15 cellular contexts compared by ENCODE assay signal in genomic region chr12:108605000-108605689, GRCh38. TPM values are rescaled to one million over a fixed set of nuclear protein-coding genes. Genes with fewer than 3 reads are reported as not detected.
A peak's percentile ranks its signal among the peaks of the same experiment; 100 is the strongest.
DNase-seq lines count a peak whose midpoint lies in the region; ATAC-seq, FAIRE-seq and TF ChIP-seq lines count a peak whose summit lies in the region.
"Had no signal": no experiment of that assay in that cellular context is flagged by ENCODE, and none has a peak within 500 bp of the region (broad histone marks: within the 10 kb centered on the region; RNA-seq: fewer than 3 reads in every experiment).

No MANE protein-coding gene starts in this region.

- no peak for TF ChIP-seq RAD21 in HepG2 (CRISPR knock-in tag; IDR thresholded peaks at IDR 0.05)

- H4K20me1 ChIP-seq in astrocyte (ENCODE audit: insufficient read depth, low read length) (no peaks in the 10 kb centered on the region), HepG2 (ENCODE audit: insufficient read depth, low read length) (no peaks in the 10 kb centered on the region)

- 49% methylated on average over 3 of the region's 3 CpGs for WGBS in HepG2 (ENCODE audit: low lambda C conversion rate)
- no CpG with 5 or more reads among the region's 3 CpGs for WGBS in mesendoderm (ENCODE audit: extremely low coverage, insufficient coverage, low lambda C conversion rate)

- H2BK120ac ChIP-seq in mesendoderm (ENCODE audit: low read depth, low read length) = no peak overlapping the region

- no peak overlapping the region for H3K23ac ChIP-seq in mesendoderm (ENCODE audit: low read length)

- TF ChIP-seq POLR2A in HepG2 (IDR thresholded peaks at IDR 0.05; ENCODE audit: insufficient read depth in 1 of 2, low read depth in 2 of 2, low read length in 2 of 2) = no peak

- no peak overlapping the region for H3K56ac ChIP-seq in mesendoderm (ENCODE audit: low read length)

- no peaks in the 10 kb centered on the region for H3K79me1 ChIP-seq in mesendoderm (ENCODE audit: low read length)

- TF ChIP-seq EP300 in HepG2 (IDR thresholded peaks at IDR 0.05; ENCODE audit: low read depth in 2 of 2, low read length in 2 of 2) (0 out of 4 replicates have a peak, but pooled peaks of 1 of the 2 experiments have one; percentile 51), HepG2 (CRISPR knock-in tag; IDR thresholded peaks at IDR 0.05; ENCODE audit: borderline replicate concordance) (no peak)

- no peak overlapping the region for H3K27ac Mint-ChIP-seq in astrocyte (ENCODE audit: unreplicated experiment)

- peaks cover 6% of the 10 kb centered on the region for H3K4me1 Mint-ChIP-seq in astrocyte (ENCODE audit: low read depth, unreplicated experiment)
- H3K4me1 Mint-ChIP-seq: CD4-positive, alpha-beta memory T cell had no signal

- no peak overlapping the region for H4K5ac ChIP-seq in mesendoderm (ENCODE audit: low read length)

- no peak overlapping the region for H3K4ac ChIP-seq in mesendoderm (ENCODE audit: low read depth, low read length)

- no peak overlapping the region for H3K4me3 ChIP-seq in astrocyte (ENCODE audit: insufficient read depth, low read depth, low read length)
- no peak overlapping the region for H3K4me3 ChIP-seq in HepG2 (replicated peaks in 1 of 3; ENCODE audit: insufficient read depth in 1 of 3, low read depth in 2 of 3, low read length in 3 of 3)
- H3K4me3 ChIP-seq in mesendoderm (ENCODE audit: low read length) = no peak overlapping the region
- H3K4me3 ChIP-seq: body of pancreas, hepatocyte, left ventricle myocardium inferior, thyroid gland had no signal

- no TSS peak for BruUV-seq in HepG2 (replicated peaks; lab: Mats Ljungman, UMichigan)

- peaks cover 7% of the 10 kb centered on the region for H3K27me3 Mint-ChIP-seq in astrocyte (ENCODE audit: low read depth, unreplicated experiment)
- H3K27me3 Mint-ChIP-seq: CD4-positive, alpha-beta memory T cell had no signal

- H3K27me3 ChIP-seq in astrocyte (ENCODE audit: insufficient read depth, low read length) (no peaks in the 10 kb centered on the region), HepG2 (ENCODE audit: control insufficient read depth in 1 of 2, insufficient read depth in 2 of 2, low read length in 2 of 2) (peaks cover 3 to 13% of the 10 kb centered on the region in 2 experiments; a peak in 2 of 5 replicates), mesendoderm (ENCODE audit: insufficient read depth, low read length, poor library complexity) (no peaks in the 10 kb centered on the region)
- H3K27me3 ChIP-seq: body of pancreas, hepatocyte, thyroid gland had no signal

- H3K36me3 Mint-ChIP-seq in astrocyte (ENCODE audit: low read depth, unreplicated experiment) = no peaks in the 10 kb centered on the region
- H3K36me3 Mint-ChIP-seq: CD4-positive, alpha-beta memory T cell had no signal

- peak; percentile 12 for ATAC-seq in HepG2
- ATAC-seq in HG02885 (IDR thresholded peaks at IDR 0.05; ENCODE audit: poor library complexity, unreplicated experiment) = no peak
- ATAC-seq in GM19351 (IDR thresholded peaks at IDR 0.05; ENCODE audit: unreplicated experiment) = no peak
- ATAC-seq in HG03159 (IDR thresholded peaks at IDR 0.05; ENCODE audit: unreplicated experiment) = no peak
- ATAC-seq: body of pancreas had no signal

- H2BK15ac ChIP-seq in mesendoderm (replicated peaks; ENCODE audit: low read depth) = no peak overlapping the region

- no peak overlapping the region for H3K18ac ChIP-seq in mesendoderm (ENCODE audit: low read length)

- H4K8ac ChIP-seq in mesendoderm (ENCODE audit: low read depth, low read length) = no peak overlapping the region

- intact Hi-C loops in HepG2 (cut with micrococcal nuclease; ENCODE audit: unreplicated experiment) = no loop called here

- DNase-seq in ELR (ENCODE audit: low read depth) (peak; percentile 44), KBM-7 (peak; percentile 28), astrocyte (ENCODE audit: low read depth) (no peak), HepG2 (ENCODE audit: low spot score) (peak; percentile 23), mesendoderm (no peak)
- DNase-seq: activated CD8-positive, alpha-beta memory T cell treated with anti-CD3 and anti-CD28 coated beads, Interleukin-2, amount 50 U/mL, for 4 hours; body of pancreas; CD4-positive, alpha-beta memory T cell; left ventricle myocardium inferior; thyroid gland had no signal

- no peak for TF ChIP-seq CTCF in astrocyte (IDR thresholded peaks at IDR 0.05; ENCODE audit: insufficient read depth, low read depth, low read length)
- no peak for TF ChIP-seq CTCF in HepG2 (CRISPR knock-in tag; IDR thresholded peaks at IDR 0.05)

- no peaks in the 10 kb centered on the region for H3K79me2 ChIP-seq in astrocyte (ENCODE audit: insufficient read depth, low read length)
- H3K79me2 ChIP-seq in HepG2 (ENCODE audit: insufficient read depth, low read length) = no peaks in the 10 kb centered on the region
- H3K79me2 ChIP-seq in mesendoderm (ENCODE audit: control insufficient read depth, insufficient read depth, low read length) = no peaks in the 10 kb centered on the region
- H3K79me2 ChIP-seq: hepatocyte had no signal

- POLR2A ChIA-PET in HepG2 (lab: Yijun Ruan, JAX) = no interaction called here

- H3K4me2 ChIP-seq in astrocyte (ENCODE audit: low read length) = no peak overlapping the region
- H3K4me2 ChIP-seq in HepG2 (ENCODE audit: low read depth, low read length) = no peak overlapping the region
- H3K4me2 ChIP-seq in mesendoderm (ENCODE audit: low read length) = no peak overlapping the region
- H3K4me2 ChIP-seq: hepatocyte had no signal

- H3K36me3 ChIP-seq in astrocyte (ENCODE audit: insufficient read depth, low read length) (no peaks in the 10 kb centered on the region), HepG2 (replicated peaks in 1 of 2; ENCODE audit: control insufficient read depth in 1 of 2, insufficient read depth in 2 of 2, low read length in 2 of 2) (no peaks in the 10 kb centered on the region), mesendoderm (ENCODE audit: control insufficient read depth, insufficient read depth, low read length) (no peaks in the 10 kb centered on the region)
- H3K36me3 ChIP-seq: left ventricle myocardium inferior, neutrophil, thyroid gland had no signal

- CTCF ChIA-PET in HepG2 (lab: Yijun Ruan, JAX; ENCODE audit: low intra/inter-chr PET ratio, low total read pairs) = no interaction called here

- H3K9me3 ChIP-seq in astrocyte (ENCODE audit: insufficient read depth, low read depth, low read length) (no peaks in the 10 kb centered on the region), HepG2 (ENCODE audit: low read length) (no peaks in the 10 kb centered on the region)
- H3K9me3 ChIP-seq: body of pancreas, left ventricle myocardium inferior, neutrophil, thyroid gland had no signal

- peaks cover 8% of the 10 kb centered on the region for H3K4me1 ChIP-seq in astrocyte (ENCODE audit: insufficient read depth, low read length)
- peaks cover 12% of the 10 kb centered on the region for H3K4me1 ChIP-seq in HepG2 (ENCODE audit: insufficient read depth, low read length)
- no peaks in the 10 kb centered on the region for H3K4me1 ChIP-seq in mesendoderm (ENCODE audit: control insufficient read depth, low read depth, low read length)
- H3K4me1 ChIP-seq: body of pancreas, thyroid gland had no signal

- no peak overlapping the region for H3K27ac ChIP-seq in astrocyte (ENCODE audit: low read depth, low read length)
- H3K27ac ChIP-seq in HepG2 (ENCODE audit: extremely low read length, insufficient read depth, low read length) = no peak overlapping the region
- H3K27ac ChIP-seq in mesendoderm (ENCODE audit: low read depth, low read length) = no peak overlapping the region
- H3K27ac ChIP-seq: body of pancreas, hepatocyte, left ventricle myocardium inferior, neutrophil, thyroid gland had no signal

- no peak overlapping the region for H3K4me3 Mint-ChIP-seq in astrocyte (ENCODE audit: unreplicated experiment)
- H3K4me3 Mint-ChIP-seq: CD4-positive, alpha-beta memory T cell had no signal

- H2AK5ac ChIP-seq in mesendoderm (ENCODE audit: low read length) = no peak overlapping the region

- H2BK5ac ChIP-seq in mesendoderm (ENCODE audit: low read length) = no peak overlapping the region

- H2AFZ ChIP-seq in astrocyte (ENCODE audit: low read depth, low read length) (no peak overlapping the region), HepG2 (ENCODE audit: low read length) (no peak overlapping the region)
- H2AFZ ChIP-seq: hepatocyte had no signal

- FAIRE-seq in astrocyte (lab: Jason Lieb, UNC) (peak; percentile 59), HepG2 (lab: Jason Lieb, UNC) (no peak)

- H3K9ac ChIP-seq in astrocyte (ENCODE audit: low read length) (no peak overlapping the region), HepG2 (ENCODE audit: insufficient read depth, low read depth, low read length) (no peak overlapping the region), mesendoderm (ENCODE audit: low read length) (no peak overlapping the region)

- in situ Hi-C loops in KBM-7 (cut with MboI; ENCODE audit: low pct_unique_long_range_greater_than_20kb, low sequenced_read_pairs) (no loop called here), HepG2 (cut with HindIII; ENCODE audit: extremely low pct_ligation_motif_present, low pct_unique_long_range_greater_than_20kb) (no loop called here)

- H3K9me3 Mint-ChIP-seq in astrocyte (ENCODE audit: unreplicated experiment) = no peaks in the 10 kb centered on the region
- H3K9me3 Mint-ChIP-seq: CD4-positive, alpha-beta memory T cell had no signal

RNA-seq across cellular contexts. Expression of gene TMEM119, which starts 7.3 kb away (rescaled TPM):
- 0.91 and 1.8 TPM in 2 replicates for total RNA-seq in astrocyte
- not detected in 2 replicates for total RNA-seq in HepG2 (2016; rRNA removed; fragmentation: Illumina TruSeq; extraction: Trizol)
- not detected in 2 replicates for total RNA-seq in HepG2 (2016; cell fraction: cytosol; rRNA removed; fragmentation: Illumina TruSeq; extraction: Trizol; ENCODE audit: low read depth)
- not detected in 2 replicates for total RNA-seq in HepG2 (2016; cell fraction: insoluble cytoplasmic fraction; rRNA removed; fragmentation: Illumina TruSeq; extraction: Trizol)
- total RNA-seq in HepG2 (2016; cell fraction: membrane; rRNA removed; fragmentation: Illumina TruSeq; extraction: Trizol) = not detected in 2 replicates
- total RNA-seq in HepG2 (2016; cell fraction: nucleus; rRNA removed; fragmentation: Illumina TruSeq; extraction: Trizol) = not detected in 2 replicates
- not detected in 2 replicates for polyA plus RNA-seq in HepG2 (2011; rRNA removed)
- polyA plus RNA-seq in HepG2 (2011; cell fraction: cytosol; rRNA removed) = not detected in 2 replicates
- polyA plus RNA-seq in HepG2 (2011; cell fraction: nucleus; rRNA removed) = not detected in 2 replicates
- polyA plus RNA-seq in HepG2 (2012) = not detected in 2 replicates
- polyA plus RNA-seq in HepG2 (2016; cell fraction: cytosol; fragmentation: Illumina TruSeq; extraction: Trizol; ENCODE audit: low read depth) = not detected in 2 replicates
- not detected in 2 replicates for polyA plus RNA-seq in HepG2 (2016; cell fraction: insoluble cytoplasmic fraction; fragmentation: Illumina TruSeq; extraction: Trizol; ENCODE audit: low read depth)
- not detected in 2 replicates for polyA plus RNA-seq in HepG2 (2016; cell fraction: membrane; fragmentation: Illumina TruSeq; extraction: Trizol; ENCODE audit: low read depth)
- polyA plus RNA-seq in HepG2 (2016; cell fraction: nucleus; fragmentation: Illumina TruSeq; extraction: Trizol; ENCODE audit: insufficient read depth, low read depth) = not detected in 2 replicates
- not detected in 2 replicates for polyA minus RNA-seq in HepG2 (2011; rRNA and poly(A)+ RNA removed; ENCODE audit: low replicate concordance)
- not detected in 2 replicates for polyA minus RNA-seq in HepG2 (2011; cell fraction: cytosol; rRNA and poly(A)+ RNA removed)
- not detected in 2 replicates for polyA minus RNA-seq in HepG2 (2011; cell fraction: nucleus; rRNA and poly(A)+ RNA removed)
- polyA plus RNA-seq in mesendoderm (2013, experiment 1 of 2) = 0.14 TPM
- polyA plus RNA-seq in mesendoderm (2013, experiment 2 of 2) = 0.13 TPM

RNA-seq across cellular contexts. Expression of gene SELPLG, which starts 28.5 kb away (rescaled TPM):
- total RNA-seq in astrocyte = 4.9 and 5.8 TPM in 2 replicates
- not detected in 2 replicates for total RNA-seq in HepG2 (2016; rRNA removed; fragmentation: Illumina TruSeq; extraction: Trizol)
- not detected in 2 replicates for total RNA-seq in HepG2 (2016; cell fraction: cytosol; rRNA removed; fragmentation: Illumina TruSeq; extraction: Trizol; ENCODE audit: low read depth)
- not detected in 2 replicates for total RNA-seq in HepG2 (2016; cell fraction: insoluble cytoplasmic fraction; rRNA removed; fragmentation: Illumina TruSeq; extraction: Trizol)
- total RNA-seq in HepG2 (2016; cell fraction: membrane; rRNA removed; fragmentation: Illumina TruSeq; extraction: Trizol) = not detected in 2 replicates
- total RNA-seq in HepG2 (2016; cell fraction: nucleus; rRNA removed; fragmentation: Illumina TruSeq; extraction: Trizol) = not detected in 2 replicates
- polyA plus RNA-seq in HepG2 (2011; rRNA removed) = 0.07 and 0.12 TPM in 2 replicates
- 0.07 and 0.08 TPM in 2 replicates for polyA plus RNA-seq in HepG2 (2011; cell fraction: cytosol; rRNA removed)
- polyA plus RNA-seq in HepG2 (2011; cell fraction: nucleus; rRNA removed) = 0.14 and 0.16 TPM in 2 replicates
- not detected in 2 replicates for polyA plus RNA-seq in HepG2 (2012)
- not detected in 2 replicates for polyA plus RNA-seq in HepG2 (2016; cell fraction: cytosol; fragmentation: Illumina TruSeq; extraction: Trizol; ENCODE audit: low read depth)
- 0.10 TPM in 1 of 2 replicates, not detected in the other for polyA plus RNA-seq in HepG2 (2016; cell fraction: insoluble cytoplasmic fraction; fragmentation: Illumina TruSeq; extraction: Trizol; ENCODE audit: low read depth)
- not detected in 2 replicates for polyA plus RNA-seq in HepG2 (2016; cell fraction: membrane; fragmentation: Illumina TruSeq; extraction: Trizol; ENCODE audit: low read depth)
- polyA plus RNA-seq in HepG2 (2016; cell fraction: nucleus; fragmentation: Illumina TruSeq; extraction: Trizol; ENCODE audit: insufficient read depth, low read depth) = not detected in 2 replicates
- 0.26 and 2.7 TPM in 2 replicates for polyA minus RNA-seq in HepG2 (2011; rRNA and poly(A)+ RNA removed; ENCODE audit: low replicate concordance)
- not detected in 2 replicates for polyA minus RNA-seq in HepG2 (2011; cell fraction: cytosol; rRNA and poly(A)+ RNA removed)
- not detected in 2 replicates for polyA minus RNA-seq in HepG2 (2011; cell fraction: nucleus; rRNA and poly(A)+ RNA removed)
- 0.03 TPM for polyA plus RNA-seq in mesendoderm (2013, experiment 1 of 2)
- 0.11 TPM for polyA plus RNA-seq in mesendoderm (2013, experiment 2 of 2)

RNA-seq across cellular contexts. Expression of gene ISCU, which starts 42.7 kb away (rescaled TPM):
- total RNA-seq in astrocyte (121 and 124 TPM in 2 replicates), HepG2 (2016; rRNA removed; fragmentation: Illumina TruSeq; extraction: Trizol) (107 and 131 TPM in 2 replicates)
- total RNA-seq in HepG2 (2016; cell fraction: cytosol; rRNA removed; fragmentation: Illumina TruSeq; extraction: Trizol; ENCODE audit: low read depth) = 132 and 143 TPM in 2 replicates
- 110 and 134 TPM in 2 replicates for total RNA-seq in HepG2 (2016; cell fraction: insoluble cytoplasmic fraction; rRNA removed; fragmentation: Illumina TruSeq; extraction: Trizol)
- total RNA-seq in HepG2 (2016; cell fraction: membrane; rRNA removed; fragmentation: Illumina TruSeq; extraction: Trizol) = 177 and 190 TPM in 2 replicates
- total RNA-seq in HepG2 (2016; cell fraction: nucleus; rRNA removed; fragmentation: Illumina TruSeq; extraction: Trizol) = 57.1 and 61.7 TPM in 2 replicates
- 85.9 and 94.4 TPM in 2 replicates for polyA plus RNA-seq in HepG2 (2011; rRNA removed)
- 52.6 and 73.1 TPM in 2 replicates for polyA plus RNA-seq in HepG2 (2011; cell fraction: cytosol; rRNA removed)
- polyA plus RNA-seq in HepG2 (2011; cell fraction: nucleus; rRNA removed) = 109 and 121 TPM in 2 replicates
- 68.8 and 75.6 TPM in 2 replicates for polyA plus RNA-seq in HepG2 (2012)
- 179 and 208 TPM in 2 replicates for polyA plus RNA-seq in HepG2 (2016; cell fraction: cytosol; fragmentation: Illumina TruSeq; extraction: Trizol; ENCODE audit: low read depth)
- polyA plus RNA-seq in HepG2 (2016; cell fraction: insoluble cytoplasmic fraction; fragmentation: Illumina TruSeq; extraction: Trizol; ENCODE audit: low read depth) = 160 and 163 TPM in 2 replicates
- 188 and 198 TPM in 2 replicates for polyA plus RNA-seq in HepG2 (2016; cell fraction: membrane; fragmentation: Illumina TruSeq; extraction: Trizol; ENCODE audit: low read depth)
- 121 and 125 TPM in 2 replicates for polyA plus RNA-seq in HepG2 (2016; cell fraction: nucleus; fragmentation: Illumina TruSeq; extraction: Trizol; ENCODE audit: insufficient read depth, low read depth)
- polyA minus RNA-seq in HepG2 (2011; rRNA and poly(A)+ RNA removed; ENCODE audit: low replicate concordance) = 27.0 and 56.6 TPM in 2 replicates
- polyA minus RNA-seq in HepG2 (2011; cell fraction: cytosol; rRNA and poly(A)+ RNA removed) = 22.4 and 23.6 TPM in 2 replicates
- 41.3 and 43.5 TPM in 2 replicates for polyA minus RNA-seq in HepG2 (2011; cell fraction: nucleus; rRNA and poly(A)+ RNA removed)
- polyA plus RNA-seq in mesendoderm (2013, experiment 1 of 2) = 67.0 TPM
- 63.2 TPM for polyA plus RNA-seq in mesendoderm (2013, experiment 2 of 2)

RNA-seq across cellular contexts. Expression of gene SART3, which starts 44.2 kb away (rescaled TPM):
- 39.9 and 48.4 TPM in 2 replicates for total RNA-seq in astrocyte
- total RNA-seq in HepG2 (2016; rRNA removed; fragmentation: Illumina TruSeq; extraction: Trizol) = 60.7 and 69.9 TPM in 2 replicates
- 21.9 and 27.2 TPM in 2 replicates for total RNA-seq in HepG2 (2016; cell fraction: cytosol; rRNA removed; fragmentation: Illumina TruSeq; extraction: Trizol; ENCODE audit: low read depth)
- total RNA-seq in HepG2 (2016; cell fraction: insoluble cytoplasmic fraction; rRNA removed; fragmentation: Illumina TruSeq; extraction: Trizol) = 55.9 and 75.2 TPM in 2 replicates
- total RNA-seq in HepG2 (2016; cell fraction: membrane; rRNA removed; fragmentation: Illumina TruSeq; extraction: Trizol) = 19.7 and 22.5 TPM in 2 replicates
- total RNA-seq in HepG2 (2016; cell fraction: nucleus; rRNA removed; fragmentation: Illumina TruSeq; extraction: Trizol) = 77.0 and 82.1 TPM in 2 replicates
- 15.3 and 16.1 TPM in 2 replicates for polyA plus RNA-seq in HepG2 (2011; rRNA removed)
- 8.3 and 9.4 TPM in 2 replicates for polyA plus RNA-seq in HepG2 (2011; cell fraction: cytosol; rRNA removed)
- 27.3 and 39.2 TPM in 2 replicates for polyA plus RNA-seq in HepG2 (2011; cell fraction: nucleus; rRNA removed)
- 26.6 and 31.2 TPM in 2 replicates for polyA plus RNA-seq in HepG2 (2012)
- polyA plus RNA-seq in HepG2 (2016; cell fraction: cytosol; fragmentation: Illumina TruSeq; extraction: Trizol; ENCODE audit: low read depth) = 2.3 and 2.5 TPM in 2 replicates
- polyA plus RNA-seq in HepG2 (2016; cell fraction: insoluble cytoplasmic fraction; fragmentation: Illumina TruSeq; extraction: Trizol; ENCODE audit: low read depth) = 35.5 and 40.7 TPM in 2 replicates
- polyA plus RNA-seq in HepG2 (2016; cell fraction: membrane; fragmentation: Illumina TruSeq; extraction: Trizol; ENCODE audit: low read depth) = 5.1 and 6.5 TPM in 2 replicates
- polyA plus RNA-seq in HepG2 (2016; cell fraction: nucleus; fragmentation: Illumina TruSeq; extraction: Trizol; ENCODE audit: insufficient read depth, low read depth) = 53.6 and 61.3 TPM in 2 replicates
- 27.4 and 45.1 TPM in 2 replicates for polyA minus RNA-seq in HepG2 (2011; rRNA and poly(A)+ RNA removed; ENCODE audit: low replicate concordance)
- 11.9 and 15.4 TPM in 2 replicates for polyA minus RNA-seq in HepG2 (2011; cell fraction: cytosol; rRNA and poly(A)+ RNA removed)
- polyA minus RNA-seq in HepG2 (2011; cell fraction: nucleus; rRNA and poly(A)+ RNA removed) = 155 and 179 TPM in 2 replicates
- polyA plus RNA-seq in mesendoderm (2013, experiment 1 of 2) = 44.4 TPM
- 44.8 TPM for polyA plus RNA-seq in mesendoderm (2013, experiment 2 of 2)

Comparison
In these comparisons a context has a peak if more than half of its experiments do, and no peak if none do; other contexts are left out.
1. DNase-seq: peak in ELR (single experiment), KBM-7 (single experiment) and HepG2 (single experiment); none in astrocyte (single experiment) and mesendoderm (single experiment).